Comparison of ENCODE assay signal across 1 cellular context in genomic region chr9:91038483-91039124, GRCh38.
A peak's percentile ranks its signal among the peaks of the same experiment; 100 is the strongest.
TF ChIP-seq lines count a peak whose summit lies in the region.

No MANE protein-coding gene starts in this region.

TF ChIP-seq in HepG2, 621 proteins besides CTCF, POLR2A, EP300 and RAD21 (continued from another document and continues in another):
- TF ChIP-seq CHD4 (IDR thresholded peaks at IDR 0.05; ENCODE audit: borderline replicate concordance, low read length) = 0 out of 2 replicates have a peak, but pooled peaks have one; percentile 8
- peak; percentile 67; the same call in 1 of the 2 replicates for TF ChIP-seq ZNF589 (CRISPR knock-in tag; conservative IDR thresholded peaks at IDR 0.05)
- no peak for TF ChIP-seq MEIS1 (CRISPR knock-in tag; IDR thresholded peaks at IDR 0.05; ENCODE audit: borderline replicate concordance)
- no peak for TF ChIP-seq ZBTB49 (CRISPR knock-in tag; IDR thresholded peaks at IDR 0.05; ENCODE audit: borderline replicate concordance)
- TF ChIP-seq ZNF160 (CRISPR knock-in tag; IDR thresholded peaks at IDR 0.05) = no peak
- no peak for TF ChIP-seq ZNF562 (CRISPR knock-in tag; IDR thresholded peaks at IDR 0.05; ENCODE audit: borderline replicate concordance)
- TF ChIP-seq GTF3A (CRISPR knock-in tag; conservative IDR thresholded peaks at IDR 0.05) = no peak
- TF ChIP-seq TOPORS (CRISPR knock-in tag; IDR thresholded peaks at IDR 0.05) = no peak
- TF ChIP-seq SIN3B (IDR thresholded peaks at IDR 0.05; ENCODE audit: low read length) = no peak
- TF ChIP-seq ZNF616 (CRISPR knock-in tag; IDR thresholded peaks at IDR 0.05; ENCODE audit: low read depth) = no peak
- TF ChIP-seq ZNF691 (CRISPR knock-in tag; IDR thresholded peaks at IDR 0.05; ENCODE audit: borderline replicate concordance, low read depth) = no peak
- 0 out of 2 replicates have a peak, but pooled peaks have one; percentile 25 for TF ChIP-seq CENPT (CRISPR knock-in tag; IDR thresholded peaks at IDR 0.05; ENCODE audit: low read depth)
- TF ChIP-seq, protein P1, sequence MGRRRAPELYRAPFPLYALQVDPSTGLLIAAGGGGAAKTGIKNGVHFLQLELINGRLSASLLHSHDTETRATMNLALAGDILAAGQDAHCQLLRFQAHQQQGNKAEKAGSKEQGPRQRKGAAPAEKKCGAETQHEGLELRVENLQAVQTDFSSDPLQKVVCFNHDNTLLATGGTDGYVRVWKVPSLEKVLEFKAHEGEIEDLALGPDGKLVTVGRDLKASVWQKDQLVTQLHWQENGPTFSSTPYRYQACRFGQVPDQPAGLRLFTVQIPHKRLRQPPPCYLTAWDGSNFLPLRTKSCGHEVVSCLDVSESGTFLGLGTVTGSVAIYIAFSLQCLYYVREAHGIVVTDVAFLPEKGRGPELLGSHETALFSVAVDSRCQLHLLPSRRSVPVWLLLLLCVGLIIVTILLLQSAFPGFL (CRISPR knock-in tag; IDR thresholded peaks at IDR 0.05) = no peak
- TF ChIP-seq, protein P2, sequence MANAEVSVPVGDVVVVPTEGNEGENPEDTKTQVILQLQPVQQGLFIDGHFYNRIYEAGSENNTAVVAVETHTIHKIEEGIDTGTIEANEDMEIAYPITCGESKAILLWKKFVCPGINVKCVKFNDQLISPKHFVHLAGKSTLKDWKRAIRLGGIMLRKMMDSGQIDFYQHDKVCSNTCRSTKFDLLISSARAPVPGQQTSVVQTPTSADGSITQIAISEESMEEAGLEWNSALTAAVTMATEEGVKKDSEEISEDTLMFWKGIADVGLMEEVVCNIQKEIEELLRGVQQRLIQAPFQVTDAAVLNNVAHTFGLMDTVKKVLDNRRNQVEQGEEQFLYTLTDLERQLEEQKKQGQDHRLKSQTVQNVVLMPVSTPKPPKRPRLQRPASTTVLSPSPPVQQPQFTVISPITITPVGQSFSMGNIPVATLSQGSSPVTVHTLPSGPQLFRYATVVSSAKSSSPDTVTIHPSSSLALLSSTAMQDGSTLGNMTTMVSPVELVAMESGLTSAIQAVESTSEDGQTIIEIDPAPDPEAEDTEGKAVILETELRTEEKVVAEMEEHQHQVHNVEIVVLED (CRISPR knock-in tag; IDR thresholded peaks at IDR 0.05; ENCODE audit: borderline replicate concordance) = no peak
- peak; percentile 69; the same call in 1 of the 2 replicates for TF ChIP-seq TARDBP (CRISPR knock-in tag; IDR thresholded peaks at IDR 0.05)
- 0 out of 2 replicates have a peak, but pooled peaks have one; percentile 36 for TF ChIP-seq MTF2 (CRISPR knock-in tag; IDR thresholded peaks at IDR 0.05; ENCODE audit: borderline replicate concordance)
- TF ChIP-seq SKI (IDR thresholded peaks at IDR 0.05; ENCODE audit: partially characterized antibody) = no peak
- TF ChIP-seq ZNF546 (CRISPR knock-in tag; conservative IDR thresholded peaks at IDR 0.05) = no peak
- no peak for TF ChIP-seq NFKBIZ (CRISPR knock-in tag; IDR thresholded peaks at IDR 0.05)
- no peak for TF ChIP-seq NCOR1 (IDR thresholded peaks at IDR 0.05; ENCODE audit: borderline replicate concordance, low read length)
- no peak for TF ChIP-seq ZNF274 (CRISPR knock-in tag; IDR thresholded peaks at IDR 0.05)
- TF ChIP-seq, protein P3, sequence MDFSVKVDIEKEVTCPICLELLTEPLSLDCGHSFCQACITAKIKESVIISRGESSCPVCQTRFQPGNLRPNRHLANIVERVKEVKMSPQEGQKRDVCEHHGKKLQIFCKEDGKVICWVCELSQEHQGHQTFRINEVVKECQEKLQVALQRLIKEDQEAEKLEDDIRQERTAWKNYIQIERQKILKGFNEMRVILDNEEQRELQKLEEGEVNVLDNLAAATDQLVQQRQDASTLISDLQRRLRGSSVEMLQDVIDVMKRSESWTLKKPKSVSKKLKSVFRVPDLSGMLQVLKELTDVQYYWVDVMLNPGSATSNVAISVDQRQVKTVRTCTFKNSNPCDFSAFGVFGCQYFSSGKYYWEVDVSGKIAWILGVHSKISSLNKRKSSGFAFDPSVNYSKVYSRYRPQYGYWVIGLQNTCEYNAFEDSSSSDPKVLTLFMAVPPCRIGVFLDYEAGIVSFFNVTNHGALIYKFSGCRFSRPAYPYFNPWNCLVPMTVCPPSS (IDR thresholded peaks at IDR 0.05) = no peak
- TF ChIP-seq RXRB (CRISPR knock-in tag; IDR thresholded peaks at IDR 0.05; ENCODE audit: borderline replicate concordance) = no peak
- TF ChIP-seq KAT8 (CRISPR knock-in tag; IDR thresholded peaks at IDR 0.05) = no peak
- TF ChIP-seq POGK (CRISPR knock-in tag; conservative IDR thresholded peaks at IDR 0.05) = no peak
- TF ChIP-seq, protein P4, sequence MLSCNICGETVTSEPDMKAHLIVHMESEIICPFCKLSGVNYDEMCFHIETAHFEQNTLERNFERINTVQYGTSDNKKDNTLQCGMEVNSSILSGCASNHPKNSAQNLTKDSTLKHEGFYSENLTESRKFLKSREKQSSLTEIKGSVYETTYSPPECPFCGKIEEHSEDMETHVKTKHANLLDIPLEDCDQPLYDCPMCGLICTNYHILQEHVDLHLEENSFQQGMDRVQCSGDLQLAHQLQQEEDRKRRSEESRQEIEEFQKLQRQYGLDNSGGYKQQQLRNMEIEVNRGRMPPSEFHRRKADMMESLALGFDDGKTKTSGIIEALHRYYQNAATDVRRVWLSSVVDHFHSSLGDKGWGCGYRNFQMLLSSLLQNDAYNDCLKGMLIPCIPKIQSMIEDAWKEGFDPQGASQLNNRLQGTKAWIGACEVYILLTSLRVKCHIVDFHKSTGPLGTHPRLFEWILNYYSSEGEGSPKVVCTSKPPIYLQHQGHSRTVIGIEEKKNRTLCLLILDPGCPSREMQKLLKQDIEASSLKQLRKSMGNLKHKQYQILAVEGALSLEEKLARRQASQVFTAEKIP (CRISPR knock-in tag; IDR thresholded peaks at IDR 0.05; ENCODE audit: borderline replicate concordance) = no peak
- TF ChIP-seq CSRNP1 (CRISPR knock-in tag; IDR thresholded peaks at IDR 0.05) = no peak
- peak; percentile 89 for TF ChIP-seq ZBTB38 (CRISPR knock-in tag; IDR thresholded peaks at IDR 0.05)
- 0 out of 2 replicates have a peak, but pooled peaks have one; percentile 48 for TF ChIP-seq DNMT1 (CRISPR knock-in tag; IDR thresholded peaks at IDR 0.05)
- TF ChIP-seq REL (CRISPR knock-in tag; conservative IDR thresholded peaks at IDR 0.05) = no peak
- no peak for TF ChIP-seq ZNF782 (CRISPR knock-in tag; IDR thresholded peaks at IDR 0.05; ENCODE audit: borderline replicate concordance)
- TF ChIP-seq ZSCAN21 (CRISPR knock-in tag; IDR thresholded peaks at IDR 0.05; ENCODE audit: borderline replicate concordance) = 0 out of 2 replicates have a peak, but pooled peaks have one; percentile 38
- no peak for TF ChIP-seq SIX1 (CRISPR knock-in tag; IDR thresholded peaks at IDR 0.05; ENCODE audit: borderline replicate concordance)
- TF ChIP-seq, protein P5, sequence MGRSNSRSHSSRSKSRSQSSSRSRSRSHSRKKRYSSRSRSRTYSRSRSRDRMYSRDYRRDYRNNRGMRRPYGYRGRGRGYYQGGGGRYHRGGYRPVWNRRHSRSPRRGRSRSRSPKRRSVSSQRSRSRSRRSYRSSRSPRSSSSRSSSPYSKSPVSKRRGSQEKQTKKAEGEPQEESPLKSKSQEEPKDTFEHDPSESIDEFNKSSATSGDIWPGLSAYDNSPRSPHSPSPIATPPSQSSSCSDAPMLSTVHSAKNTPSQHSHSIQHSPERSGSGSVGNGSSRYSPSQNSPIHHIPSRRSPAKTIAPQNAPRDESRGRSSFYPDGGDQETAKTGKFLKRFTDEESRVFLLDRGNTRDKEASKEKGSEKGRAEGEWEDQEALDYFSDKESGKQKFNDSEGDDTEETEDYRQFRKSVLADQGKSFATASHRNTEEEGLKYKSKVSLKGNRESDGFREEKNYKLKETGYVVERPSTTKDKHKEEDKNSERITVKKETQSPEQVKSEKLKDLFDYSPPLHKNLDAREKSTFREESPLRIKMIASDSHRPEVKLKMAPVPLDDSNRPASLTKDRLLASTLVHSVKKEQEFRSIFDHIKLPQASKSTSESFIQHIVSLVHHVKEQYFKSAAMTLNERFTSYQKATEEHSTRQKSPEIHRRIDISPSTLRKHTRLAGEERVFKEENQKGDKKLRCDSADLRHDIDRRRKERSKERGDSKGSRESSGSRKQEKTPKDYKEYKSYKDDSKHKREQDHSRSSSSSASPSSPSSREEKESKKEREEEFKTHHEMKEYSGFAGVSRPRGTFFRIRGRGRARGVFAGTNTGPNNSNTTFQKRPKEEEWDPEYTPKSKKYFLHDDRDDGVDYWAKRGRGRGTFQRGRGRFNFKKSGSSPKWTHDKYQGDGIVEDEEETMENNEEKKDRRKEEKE (IDR thresholded peaks at IDR 0.05) = no peak
- TF ChIP-seq, protein P6, sequence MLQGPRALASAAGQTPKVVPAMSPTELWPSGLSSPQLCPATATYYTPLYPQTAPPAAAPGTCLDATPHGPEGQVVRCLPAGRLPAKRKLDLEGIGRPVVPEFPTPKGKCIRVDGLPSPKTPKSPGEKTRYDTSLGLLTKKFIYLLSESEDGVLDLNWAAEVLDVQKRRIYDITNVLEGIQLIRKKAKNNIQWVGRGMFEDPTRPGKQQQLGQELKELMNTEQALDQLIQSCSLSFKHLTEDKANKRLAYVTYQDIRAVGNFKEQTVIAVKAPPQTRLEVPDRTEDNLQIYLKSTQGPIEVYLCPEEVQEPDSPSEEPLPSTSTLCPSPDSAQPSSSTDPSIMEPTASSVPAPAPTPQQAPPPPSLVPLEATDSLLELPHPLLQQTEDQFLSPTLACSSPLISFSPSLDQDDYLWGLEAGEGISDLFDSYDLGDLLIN (CRISPR knock-in tag; IDR thresholded peaks at IDR 0.05; ENCODE audit: borderline replicate concordance) = no peak
- TF ChIP-seq MNT (IDR thresholded peaks at IDR 0.05) = peak; percentile 40; the same call in 1 of the 2 replicates
